Comparison of ENCODE assay signal across 1 cellular context in genomic region chr16:57473176-57473840, GRCh38.
A peak's percentile ranks its signal among the peaks of the same experiment; 100 is the strongest.
TF ChIP-seq lines count a peak whose summit lies in the region.

No MANE protein-coding gene starts in this region.

TF ChIP-seq in K562, 482 proteins besides CTCF, POLR2A, EP300 and RAD21:
- peak; percentile 75 for TF ChIP-seq POLR2G (IDR thresholded peaks at IDR 0.05; ENCODE audit: low read depth, low read length)
- TF ChIP-seq SIN3A (IDR thresholded peaks at IDR 0.05; ENCODE audit: borderline replicate concordance in 2 of 2, control insufficient read depth in 1 of 2, low read depth in 2 of 2, low read length in 2 of 2), result no peak
